In the genomic region with DNA sequence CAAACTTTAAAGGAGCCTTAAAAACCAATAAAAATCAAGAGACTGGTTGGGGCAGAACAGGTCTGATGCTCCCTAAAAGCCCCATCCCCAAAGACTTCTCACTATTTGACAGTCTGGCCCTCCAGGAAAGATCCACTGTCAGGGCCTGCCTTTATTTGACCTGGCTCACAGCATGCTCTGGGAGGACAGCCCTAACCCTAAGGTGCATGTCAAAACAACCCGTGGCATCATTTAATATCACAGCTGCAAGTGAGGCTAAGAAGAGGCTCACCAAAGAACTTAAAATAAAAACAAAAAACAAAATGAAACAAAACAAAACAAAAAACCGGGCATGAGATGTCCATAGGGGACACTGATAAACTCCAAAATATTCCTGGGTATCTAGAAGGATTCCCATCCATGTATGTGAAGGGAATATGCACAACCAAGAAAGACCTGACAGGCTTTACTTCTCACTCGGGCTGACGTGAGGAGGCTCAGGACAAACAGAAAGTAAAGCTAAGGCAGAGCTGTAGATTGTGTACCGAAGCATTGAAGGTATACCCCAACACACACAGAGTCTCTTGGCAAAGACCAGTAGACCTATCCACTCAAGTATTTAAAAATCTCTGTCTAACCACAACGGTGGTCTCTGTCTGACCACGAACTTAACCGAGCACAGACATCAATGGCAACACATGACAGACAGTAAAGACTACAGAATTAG, we compare ENCODE assay signal across 11 cellular contexts. TPM values are rescaled to one million over a fixed set of nuclear protein-coding genes. Genes with fewer than 3 reads are reported as not detected.
DNase-seq lines count a peak whose midpoint lies in the region; ATAC-seq and TF ChIP-seq lines count a peak whose summit lies in the region.
"Had no signal": no experiment of that assay in that cellular context is flagged by ENCODE, and none has a peak within 500 bp of the region (broad histone marks: within the 10 kb centered on the region; RNA-seq: fewer than 3 reads in every experiment).

No MANE protein-coding gene starts in this region.

- H3K27ac Mint-ChIP-seq in CD4-positive, alpha-beta T cell: peak overlapping the region; percentile 68
- peak overlapping the region; percentile 17 for H3K27ac Mint-ChIP-seq in activated naive CD8-positive, alpha-beta T cell treated with anti-CD3 and anti-CD28 coated beads, Interleukin-2, amount 10 ng/mL, durations not matched to agents 7 days and 5 days
- H3K27ac Mint-ChIP-seq: progenitor cell of endocrine pancreas had no signal

- H3K4me1 Mint-ChIP-seq in CD4-positive, alpha-beta T cell (ENCODE audit: low read depth): peaks cover 21% of the 10 kb centered on the region
- H3K4me1 Mint-ChIP-seq in activated naive CD8-positive, alpha-beta T cell treated with anti-CD3 and anti-CD28 coated beads, Interleukin-2, amount 10 ng/mL, durations not matched to agents 7 days and 5 days: peaks cover 16% of the 10 kb centered on the region

- H3K4me3 Mint-ChIP-seq in CD4-positive, alpha-beta T cell: peak overlapping the region; percentile 46
- H3K4me3 Mint-ChIP-seq in activated naive CD8-positive, alpha-beta T cell treated with anti-CD3 and anti-CD28 coated beads, Interleukin-2, amount 10 ng/mL, durations not matched to agents 7 days and 5 days: peak overlapping the region; percentile 61

- intact Hi-C loops in CD4-positive, alpha-beta T cell (cut with DNase I, micrococcal nuclease): no loop called here
- intact Hi-C loops in right lobe of liver (cut with DNase I): no loop called here

- H3K27me3 ChIP-seq in CD4-positive, alpha-beta T cell (ENCODE audit: control insufficient read depth, insufficient read depth, low read length): no peaks in the 10 kb centered on the region
- H3K27me3 ChIP-seq in right lobe of liver: no peaks in the 10 kb centered on the region
- H3K27me3 ChIP-seq: esophagus squamous epithelium had no signal

- ATAC-seq in CD4-positive, alpha-beta T cell (ENCODE audit: poor library complexity): peak; percentile 76
- peak; percentile 73 for ATAC-seq in GM19395 (IDR thresholded peaks at IDR 0.05; ENCODE audit: unreplicated experiment)
- peak; percentile 68 for ATAC-seq in HG03342 (IDR thresholded peaks at IDR 0.05; ENCODE audit: unreplicated experiment)
- peak; percentile 74 for ATAC-seq in activated naive CD8-positive, alpha-beta T cell treated with anti-CD3 and anti-CD28 coated beads, Interleukin-2, amount 10 ng/mL, durations not matched to agents 7 days and 5 days (ENCODE audit: low read depth)
- no peak for ATAC-seq in right lobe of liver
- ATAC-seq: PC-3 had no signal

- DNase-seq in CD4-positive, alpha-beta T cell: no peak
- no peak for DNase-seq in activated naive CD8-positive, alpha-beta T cell treated with anti-CD3 and anti-CD28 coated beads, Interleukin-2, amount 10 ng/mL, durations not matched to agents 7 days and 5 days
- DNase-seq in D341Med (ENCODE audit: low spot score) (no peak), NCI-H146 treated with DMSO at 0.1 percent for 48 hours (lab: John Stamatoyannopoulos, UW; ENCODE audit: unreplicated experiment) (no peak), right lobe of liver (no peak), GF-D8 (lab: John Stamatoyannopoulos, UW) (no peak)
- DNase-seq: esophagus squamous epithelium, PC-3 had no signal

- no peaks in the 10 kb centered on the region for H3K9me3 ChIP-seq in CD4-positive, alpha-beta T cell (ENCODE audit: control insufficient read depth, low read length)
- no peaks in the 10 kb centered on the region for H3K9me3 ChIP-seq in right lobe of liver
- H3K9me3 ChIP-seq: esophagus squamous epithelium had no signal

- WGBS in right lobe of liver (ENCODE audit: insufficient coverage, low coverage, low lambda C conversion rate, missing lambda C conversion rate): 70% methylated on average over 8 of the region's 8 CpGs

- no peaks in the 10 kb centered on the region for H3K4me1 ChIP-seq in right lobe of liver
- H3K4me1 ChIP-seq: esophagus squamous epithelium had no signal

- no peak for TF ChIP-seq POLR2A in right lobe of liver (IDR thresholded peaks at IDR 0.05)

- H3K27ac ChIP-seq in CD4-positive, alpha-beta T cell (ENCODE audit: low read depth, low read length): no peak overlapping the region
- no peak overlapping the region for H3K27ac ChIP-seq in right lobe of liver
- H3K27ac ChIP-seq: esophagus squamous epithelium had no signal

- no peaks in the 10 kb centered on the region for H3K27me3 Mint-ChIP-seq in CD4-positive, alpha-beta T cell
- H3K27me3 Mint-ChIP-seq in activated naive CD8-positive, alpha-beta T cell treated with anti-CD3 and anti-CD28 coated beads, Interleukin-2, amount 10 ng/mL, durations not matched to agents 7 days and 5 days: no peaks in the 10 kb centered on the region
- H3K27me3 Mint-ChIP-seq: progenitor cell of endocrine pancreas had no signal

- no peaks in the 10 kb centered on the region for H3K9me3 Mint-ChIP-seq in CD4-positive, alpha-beta T cell
- no peaks in the 10 kb centered on the region for H3K9me3 Mint-ChIP-seq in activated naive CD8-positive, alpha-beta T cell treated with anti-CD3 and anti-CD28 coated beads, Interleukin-2, amount 10 ng/mL, durations not matched to agents 7 days and 5 days

- no peaks in the 10 kb centered on the region for H3K36me3 ChIP-seq in right lobe of liver

- TF ChIP-seq CTCF in CD4-positive, alpha-beta T cell (IDR thresholded peaks at IDR 0.05): no peak
- no peak for TF ChIP-seq CTCF in right lobe of liver (IDR thresholded peaks at IDR 0.05)

- CTCF ChIA-PET in CD4-positive, alpha-beta T cell (lab: Charles Lee): no interaction called here

- POLR2A ChIA-PET in CD4-positive, alpha-beta T cell (lab: Charles Lee): interaction anchor here (1.7 kb wide), 1 partner anchor 10 kb away, joined by 5 read pairs; no protein-coding TSS in a partner anchor
- POLR2A ChIA-PET in activated naive CD8-positive, alpha-beta T cell treated with anti-CD3 and anti-CD28 coated beads, Interleukin-2, amount 10 ng/mL, durations not matched to agents 7 days and 5 days (lab: Charles Lee): interaction anchor here (0.6 kb wide), 1 partner anchor 298 kb away, joined by 3 read pairs; no protein-coding TSS in a partner anchor

- no peak overlapping the region for H3K4me3 ChIP-seq in right lobe of liver
- H3K4me3 ChIP-seq: esophagus squamous epithelium had no signal

- H3K36me3 Mint-ChIP-seq in CD4-positive, alpha-beta T cell (ENCODE audit: low read depth): no peaks in the 10 kb centered on the region
- no peaks in the 10 kb centered on the region for H3K36me3 Mint-ChIP-seq in activated naive CD8-positive, alpha-beta T cell treated with anti-CD3 and anti-CD28 coated beads, Interleukin-2, amount 10 ng/mL, durations not matched to agents 7 days and 5 days

RNA-seq across cellular contexts. Expression of gene AHI1, which starts 57.3 kb away (rescaled TPM):
- total RNA-seq in CD4-positive, alpha-beta T cell: 10 to 100 TPM; 21.1 to 27.5 TPM
- total RNA-seq in activated naive CD8-positive, alpha-beta T cell treated with anti-CD3 and anti-CD28 coated beads, Interleukin-2, amount 10 ng/mL, durations not matched to agents 7 days and 5 days: 10 to 100 TPM; 19.9 to 21.4 TPM
- 1 to 10 TPM; 4.7 to 9.2 (median 8.0) TPM for total RNA-seq in right lobe of liver

Comparison
In these comparisons a context has a peak if more than half of its experiments do, and no peak if none do; other contexts are left out.
1. ATAC-seq: peak in CD4-positive, alpha-beta T cell (single experiment), GM19395 (single experiment), HG03342 (single experiment) and activated naive CD8-positive, alpha-beta T cell treated with anti-CD3 and anti-CD28 coated beads, Interleukin-2, amount 10 ng/mL, durations not matched to agents 7 days and 5 days (single experiment); none in right lobe of liver (0 of 4).